18 cellular contexts compared by ENCODE assay signal in genomic region chr1:180572745-180573144, GRCh38. TPM values are rescaled to one million over a fixed set of nuclear protein-coding genes. Genes with fewer than 3 reads are reported as not detected.
A peak's percentile ranks its signal among the peaks of the same experiment; 100 is the strongest.
DNase-seq lines count a peak whose midpoint lies in the region; ATAC-seq and TF ChIP-seq lines count a peak whose summit lies in the region.
"Had no signal": no experiment of that assay in that cellular context is flagged by ENCODE, and none has a peak within 500 bp of the region (broad histone marks: within the 10 kb centered on the region; RNA-seq: fewer than 3 reads in every experiment).

No MANE protein-coding gene starts in this region.

- peaks cover 11% of the 10 kb centered on the region for H3K9me3 Mint-ChIP-seq in activated T-cell treated with anti-CD3 and anti-CD28 coated beads, Interleukin-2, amount 50 U/mL, for 24 hours
- peaks cover 4% of the 10 kb centered on the region for H3K9me3 Mint-ChIP-seq in activated T-cell treated with anti-CD3 and anti-CD28 coated beads, Interleukin-2, amount 50 U/mL, for 4 hours
- H3K9me3 Mint-ChIP-seq in glutamatergic neuron (ENCODE audit: unreplicated experiment), result peaks cover 2% of the 10 kb centered on the region

- DNase-seq in activated T-cell treated with anti-CD3 and anti-CD28 coated beads, Interleukin-2, amount 50 U/mL, for 24 hours, result no peak
- no peak for DNase-seq in activated T-cell treated with anti-CD3 and anti-CD28 coated beads, Interleukin-2, amount 50 U/mL, for 4 hours
- DNase-seq in stimulated activated CD4-positive, alpha-beta T cell treated with anti-CD3 and anti-CD28 coated beads, Interleukin-15, amount 100 ng/mL, for 24 hours, result peak; percentile 3
- DNase-seq in stimulated activated CD4-positive, alpha-beta T cell treated with anti-CD3 and anti-CD28 coated beads, Interleukin-1b, Interleukin-23, amount 100 ng/mL, for 48 hours, result no peak
- DNase-seq in left kidney (ENCODE audit: low read depth, low spot score) (peak; percentile 23), foreskin melanocyte (no peak), glutamatergic neuron (no peak), DMS153 treated with DMSO at 0.1 percent for 48 hours (lab: John Stamatoyannopoulos, UW; ENCODE audit: unreplicated experiment) (no peak)
- DNase-seq: COR-L47, DMS79, NCI-H146, NCI-H226, NCI-H526 treated with DMSO at 0.1 percent for 48 hours, OCI-M1, RPMI8226 had no signal

- H3K27ac Mint-ChIP-seq in activated T-cell treated with anti-CD3 and anti-CD28 coated beads, Interleukin-2, amount 50 U/mL, for 24 hours, result peak overlapping the region; percentile 91
- no peak overlapping the region for H3K27ac Mint-ChIP-seq in glutamatergic neuron (ENCODE audit: unreplicated experiment)

- H3K36me3 Mint-ChIP-seq in activated T-cell treated with anti-CD3 and anti-CD28 coated beads, Interleukin-2, amount 50 U/mL, for 24 hours (ENCODE audit: low read depth), result peaks cover 5% of the 10 kb centered on the region
- no peaks in the 10 kb centered on the region for H3K36me3 Mint-ChIP-seq in activated T-cell treated with anti-CD3 and anti-CD28 coated beads, Interleukin-2, amount 50 U/mL, for 4 hours (ENCODE audit: insufficient read depth)
- no peaks in the 10 kb centered on the region for H3K36me3 Mint-ChIP-seq in glutamatergic neuron (ENCODE audit: unreplicated experiment)

- TF ChIP-seq CTCF in glutamatergic neuron (IDR thresholded peaks at IDR 0.05; ENCODE audit: partially characterized antibody, unreplicated experiment), result no peak

- H3K4me3 Mint-ChIP-seq in activated T-cell treated with anti-CD3 and anti-CD28 coated beads, Interleukin-2, amount 50 U/mL, for 24 hours, result no peak overlapping the region
- H3K4me3 Mint-ChIP-seq in activated T-cell treated with anti-CD3 and anti-CD28 coated beads, Interleukin-2, amount 50 U/mL, for 4 hours, result no peak overlapping the region
- H3K4me3 Mint-ChIP-seq in glutamatergic neuron (ENCODE audit: unreplicated experiment), result no peak overlapping the region

- H3K4me1 Mint-ChIP-seq in activated T-cell treated with anti-CD3 and anti-CD28 coated beads, Interleukin-2, amount 50 U/mL, for 24 hours (ENCODE audit: low read depth), result peaks cover 32% of the 10 kb centered on the region
- H3K4me1 Mint-ChIP-seq in activated T-cell treated with anti-CD3 and anti-CD28 coated beads, Interleukin-2, amount 50 U/mL, for 4 hours (ENCODE audit: low read depth), result peaks cover 28% of the 10 kb centered on the region
- no peaks in the 10 kb centered on the region for H3K4me1 Mint-ChIP-seq in glutamatergic neuron (ENCODE audit: low read depth, unreplicated experiment)

- no peak for ATAC-seq in activated T-cell treated with anti-CD3 and anti-CD28 coated beads, Interleukin-2, amount 50 U/mL, for 4 hours

- peaks cover 27% of the 10 kb centered on the region for H3K27me3 Mint-ChIP-seq in activated T-cell treated with anti-CD3 and anti-CD28 coated beads, Interleukin-2, amount 50 U/mL, for 24 hours
- H3K27me3 Mint-ChIP-seq in activated T-cell treated with anti-CD3 and anti-CD28 coated beads, Interleukin-2, amount 50 U/mL, for 4 hours (ENCODE audit: low read depth), result peaks cover 10% of the 10 kb centered on the region
- no peaks in the 10 kb centered on the region for H3K27me3 Mint-ChIP-seq in glutamatergic neuron (ENCODE audit: unreplicated experiment)

RNA-seq across cellular contexts. Expression of gene OVAAL, which starts 14.0 kb away (rescaled TPM):
- total RNA-seq in activated T-cell treated with anti-CD3 and anti-CD28 coated beads, Interleukin-2, amount 50 U/mL, for 4 hours, result not detected
- total RNA-seq in glutamatergic neuron (ENCODE audit: unreplicated experiment), result not detected
- total RNA-seq: G401, GM12878, GM23248 had no signal

RNA-seq across cellular contexts. Expression of gene XPR1, which starts 59.1 kb away (rescaled TPM):
- 10 to 100 TPM; 25.2 to 26.7 (median 25.8) TPM for total RNA-seq in activated T-cell treated with anti-CD3 and anti-CD28 coated beads, Interleukin-2, amount 50 U/mL, for 4 hours
- total RNA-seq in glutamatergic neuron (ENCODE audit: unreplicated experiment), result 62.1 TPM

Comparison
In these comparisons a context has a peak if more than half of its experiments do, and no peak if none do; other contexts are left out.
1. DNase-seq: peak in stimulated activated CD4-positive, alpha-beta T cell treated with anti-CD3 and anti-CD28 coated beads, Interleukin-15, amount 100 ng/mL, for 24 hours (single experiment) and left kidney (single experiment); none in activated T-cell treated with anti-CD3 and anti-CD28 coated beads, Interleukin-2, amount 50 U/mL, for 24 hours (single experiment), activated T-cell treated with anti-CD3 and anti-CD28 coated beads, Interleukin-2, amount 50 U/mL, for 4 hours (single experiment), stimulated activated CD4-positive, alpha-beta T cell treated with anti-CD3 and anti-CD28 coated beads, Interleukin-1b, Interleukin-23, amount 100 ng/mL, for 48 hours (single experiment), foreskin melanocyte (single experiment), glutamatergic neuron (single experiment) and DMS153 treated with DMSO at 0.1 percent for 48 hours (single experiment).